Comparison of ENCODE assay signal across 1 cellular context in the genomic region with DNA sequence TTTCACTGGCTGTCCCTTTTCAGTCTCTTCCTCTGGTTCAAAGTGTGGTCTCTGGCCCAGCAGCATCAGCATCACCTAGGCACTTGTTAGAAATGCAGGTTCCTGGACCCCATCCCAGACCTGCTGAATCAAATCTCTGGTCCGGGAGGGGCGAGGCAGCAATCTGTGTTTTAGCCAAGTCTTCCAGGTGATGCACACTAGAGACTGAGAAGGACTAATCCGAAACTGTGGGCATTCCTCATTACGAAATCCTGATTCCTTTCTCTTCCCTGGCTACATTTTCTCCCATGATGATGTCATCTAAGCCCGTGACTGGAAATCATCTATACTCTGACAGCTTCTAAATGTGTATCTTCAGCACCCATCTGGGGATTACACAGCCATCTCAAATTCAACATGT.
TF ChIP-seq lines count a peak whose summit lies in the region.

No MANE protein-coding gene starts in this region.

TF ChIP-seq in HepG2, 621 proteins besides CTCF, POLR2A, EP300 and RAD21:
- TF ChIP-seq CEBPB (IDR thresholded peaks at IDR 0.05; ENCODE audit: borderline replicate concordance, low read depth, low read length), result peak; percentile 32; the same call in 1 of the 2 replicates
- TF ChIP-seq ELF4 (CRISPR knock-in tag; IDR thresholded peaks at IDR 0.05; ENCODE audit: borderline replicate concordance), result no peak
- no peak for TF ChIP-seq ZNF766 (CRISPR knock-in tag; IDR thresholded peaks at IDR 0.05; ENCODE audit: borderline replicate concordance)
- peak; percentile 81 for TF ChIP-seq CREB1 (IDR thresholded peaks at IDR 0.05)
- no peak for TF ChIP-seq CREB1 (CRISPR knock-in tag; IDR thresholded peaks at IDR 0.05)
- no peak for TF ChIP-seq KDM5A (IDR thresholded peaks at IDR 0.05; ENCODE audit: borderline replicate concordance, low read length)
- TF ChIP-seq ZSCAN9 (CRISPR knock-in tag; IDR thresholded peaks at IDR 0.05; ENCODE audit: borderline replicate concordance), result no peak
- TF ChIP-seq ATF7 (IDR thresholded peaks at IDR 0.05), result peak; percentile 97
- TF ChIP-seq ATF7 (CRISPR knock-in tag; IDR thresholded peaks at IDR 0.05), result no peak
- no peak for TF ChIP-seq GATA4 (IDR thresholded peaks at IDR 0.05; ENCODE audit: borderline replicate concordance, low read depth)
- TF ChIP-seq, protein P1, sequence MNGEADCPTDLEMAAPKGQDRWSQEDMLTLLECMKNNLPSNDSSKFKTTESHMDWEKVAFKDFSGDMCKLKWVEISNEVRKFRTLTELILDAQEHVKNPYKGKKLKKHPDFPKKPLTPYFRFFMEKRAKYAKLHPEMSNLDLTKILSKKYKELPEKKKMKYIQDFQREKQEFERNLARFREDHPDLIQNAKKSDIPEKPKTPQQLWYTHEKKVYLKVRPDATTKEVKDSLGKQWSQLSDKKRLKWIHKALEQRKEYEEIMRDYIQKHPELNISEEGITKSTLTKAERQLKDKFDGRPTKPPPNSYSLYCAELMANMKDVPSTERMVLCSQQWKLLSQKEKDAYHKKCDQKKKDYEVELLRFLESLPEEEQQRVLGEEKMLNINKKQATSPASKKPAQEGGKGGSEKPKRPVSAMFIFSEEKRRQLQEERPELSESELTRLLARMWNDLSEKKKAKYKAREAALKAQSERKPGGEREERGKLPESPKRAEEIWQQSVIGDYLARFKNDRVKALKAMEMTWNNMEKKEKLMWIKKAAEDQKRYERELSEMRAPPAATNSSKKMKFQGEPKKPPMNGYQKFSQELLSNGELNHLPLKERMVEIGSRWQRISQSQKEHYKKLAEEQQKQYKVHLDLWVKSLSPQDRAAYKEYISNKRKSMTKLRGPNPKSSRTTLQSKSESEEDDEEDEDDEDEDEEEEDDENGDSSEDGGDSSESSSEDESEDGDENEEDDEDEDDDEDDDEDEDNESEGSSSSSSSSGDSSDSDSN (CRISPR knock-in tag; IDR thresholded peaks at IDR 0.05), result no peak
- TF ChIP-seq, protein P2, sequence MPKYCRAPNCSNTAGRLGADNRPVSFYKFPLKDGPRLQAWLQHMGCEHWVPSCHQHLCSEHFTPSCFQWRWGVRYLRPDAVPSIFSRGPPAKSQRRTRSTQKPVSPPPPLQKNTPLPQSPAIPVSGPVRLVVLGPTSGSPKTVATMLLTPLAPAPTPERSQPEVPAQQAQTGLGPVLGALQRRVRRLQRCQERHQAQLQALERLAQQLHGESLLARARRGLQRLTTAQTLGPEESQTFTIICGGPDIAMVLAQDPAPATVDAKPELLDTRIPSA (CRISPR knock-in tag; IDR thresholded peaks at IDR 0.05; ENCODE audit: borderline replicate concordance), result no peak
- TF ChIP-seq, protein P3, sequence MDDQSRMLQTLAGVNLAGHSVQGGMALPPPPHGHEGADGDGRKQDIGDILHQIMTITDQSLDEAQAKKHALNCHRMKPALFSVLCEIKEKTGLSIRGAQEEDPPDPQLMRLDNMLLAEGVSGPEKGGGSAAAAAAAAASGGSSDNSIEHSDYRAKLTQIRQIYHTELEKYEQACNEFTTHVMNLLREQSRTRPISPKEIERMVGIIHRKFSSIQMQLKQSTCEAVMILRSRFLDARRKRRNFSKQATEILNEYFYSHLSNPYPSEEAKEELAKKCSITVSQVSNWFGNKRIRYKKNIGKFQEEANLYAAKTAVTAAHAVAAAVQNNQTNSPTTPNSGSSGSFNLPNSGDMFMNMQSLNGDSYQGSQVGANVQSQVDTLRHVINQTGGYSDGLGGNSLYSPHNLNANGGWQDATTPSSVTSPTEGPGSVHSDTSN (CRISPR knock-in tag; IDR thresholded peaks at IDR 0.05; ENCODE audit: borderline replicate concordance), result no peak
- TF ChIP-seq SATB2 (CRISPR knock-in tag; IDR thresholded peaks at IDR 0.05), result no peak
- TF ChIP-seq JUND (CRISPR knock-in tag; IDR thresholded peaks at IDR 0.05), result no peak
